ENCODE assay signal across 2 cellular contexts in genomic region chr5:73834693-73835092, GRCh38.
TF ChIP-seq lines count a peak whose summit lies in the region.

No MANE protein-coding gene starts in this region.

TF ChIP-seq in HepG2, 621 proteins besides CTCF, POLR2A, EP300 and RAD21:
- TF ChIP-seq CEBPB (IDR thresholded peaks at IDR 0.05; ENCODE audit: borderline replicate concordance, low read depth, low read length) (peak; percentile 44; the same call in 1 of the 2 replicates), ZIK1 (CRISPR knock-in tag; IDR thresholded peaks at IDR 0.05; ENCODE audit: borderline replicate concordance, low read depth) (no peak)

TF ChIP-seq in IMR-90, 13 proteins besides CTCF, POLR2A, EP300 and RAD21:
- TF ChIP-seq MAFK (IDR thresholded peaks at IDR 0.05; ENCODE audit: low read depth, low read length) (no peak), RCOR1 (IDR thresholded peaks at IDR 0.05; ENCODE audit: insufficient replicate concordance, low read length) (no peak), CEBPB (IDR thresholded peaks at IDR 0.05; ENCODE audit: low read depth, low read length) (peak; percentile 85)
